ENCODE assay signal across 17 cellular contexts in genomic region chr6:3317741-3318211, GRCh38. TPM values are rescaled to one million over a fixed set of nuclear protein-coding genes. Genes with fewer than 3 reads are reported as not detected.
DNase-seq lines count a peak whose midpoint lies in the region; ATAC-seq and TF ChIP-seq lines count a peak whose summit lies in the region.
"Had no signal": no experiment of that assay in that cellular context is flagged by ENCODE, and none has a peak within 500 bp of the region (broad histone marks: within the 10 kb centered on the region; RNA-seq: fewer than 3 reads in every experiment).

No MANE protein-coding gene starts in this region.

- H3K9ac ChIP-seq in trophoblast cell (ENCODE audit: low read length): no peak overlapping the region

- H3K9me3 ChIP-seq in trophoblast cell (ENCODE audit: insufficient read depth, low read depth, low read length): no peaks in the 10 kb centered on the region
- H3K9me3 ChIP-seq: A549, adrenal gland, tibial artery had no signal

- no peak overlapping the region for H2AK5ac ChIP-seq in trophoblast cell (ENCODE audit: low read length)

- H3K27ac ChIP-seq in coronary artery: no peak overlapping the region
- H3K27ac ChIP-seq in trophoblast cell (ENCODE audit: low read depth, low read length): no peak overlapping the region
- H3K27ac ChIP-seq: A549, adrenal gland, tibial artery had no signal

- H4K8ac ChIP-seq in trophoblast cell (ENCODE audit: low read depth, low read length): no peak overlapping the region

- peaks cover 27% of the 10 kb centered on the region for H3K4me1 Mint-ChIP-seq in activated naive CD8-positive, alpha-beta T cell (ENCODE audit: low read depth)
- H3K4me1 Mint-ChIP-seq in activated naive CD8-positive, alpha-beta T cell treated with anti-CD3 and anti-CD28 coated beads, Interleukin-2, amount 50 U/mL, for 24 hours: peaks cover 19% of the 10 kb centered on the region
- peaks cover 23 to 33% (median 27%) of the 10 kb centered on the region in 4 donors for H3K4me1 Mint-ChIP-seq in naive thymus-derived CD8-positive, alpha-beta T cell
- peaks cover 19% of the 10 kb centered on the region for H3K4me1 Mint-ChIP-seq in activated CD4-positive, alpha-beta memory T cell treated with anti-CD3 and anti-CD28 coated beads for 36 hours (ENCODE audit: low read depth)

- no peak for TF ChIP-seq CTCF in coronary artery (IDR thresholded peaks at IDR 0.05)

- H3K4me2 ChIP-seq in trophoblast cell (ENCODE audit: low read length): no peak overlapping the region
- H3K4me2 ChIP-seq: A549 had no signal

- peaks cover 5 to 16% of the 10 kb centered on the region in 2 experiments for H3K36me3 ChIP-seq in trophoblast cell (ENCODE audit: control insufficient read depth in 1 of 2, insufficient read depth in 2 of 2, low read length in 2 of 2)
- H3K36me3 ChIP-seq: adrenal gland had no signal

- H3K36me3 Mint-ChIP-seq in activated naive CD8-positive, alpha-beta T cell: peaks cover 8% of the 10 kb centered on the region
- no peaks in the 10 kb centered on the region for H3K36me3 Mint-ChIP-seq in activated naive CD8-positive, alpha-beta T cell treated with anti-CD3 and anti-CD28 coated beads, Interleukin-2, amount 50 U/mL, for 24 hours (ENCODE audit: low read depth)
- peaks cover 0 to 1% (median 0%) of the 10 kb centered on the region in 3 donors for H3K36me3 Mint-ChIP-seq in naive thymus-derived CD8-positive, alpha-beta T cell
- H3K36me3 Mint-ChIP-seq in activated CD4-positive, alpha-beta memory T cell treated with anti-CD3 and anti-CD28 coated beads for 36 hours: no peaks in the 10 kb centered on the region
- H3K36me3 Mint-ChIP-seq: stimulated activated memory B cell treated with anti-CD40 and anti-IgM and Interleukin-4, amounts not matched to agents 10 μg/mL and 1 μg/mL and 100 μg/mL, for 72 hours had no signal

- no peaks in the 10 kb centered on the region for H3K27me3 ChIP-seq in trophoblast cell (ENCODE audit: insufficient read depth, low read length)
- H3K27me3 ChIP-seq: adrenal gland, tibial artery had no signal

- H3K23ac ChIP-seq in trophoblast cell (ENCODE audit: low read length): no peak overlapping the region

- no peaks in the 10 kb centered on the region for H3K9me3 Mint-ChIP-seq in activated naive CD8-positive, alpha-beta T cell (ENCODE audit: low read depth)
- no peaks in the 10 kb centered on the region for H3K9me3 Mint-ChIP-seq in activated naive CD8-positive, alpha-beta T cell treated with anti-CD3 and anti-CD28 coated beads, Interleukin-2, amount 50 U/mL, for 24 hours
- H3K9me3 Mint-ChIP-seq in naive thymus-derived CD8-positive, alpha-beta T cell: no peaks in the 10 kb centered on the region
- no peaks in the 10 kb centered on the region for H3K9me3 Mint-ChIP-seq in activated CD4-positive, alpha-beta memory T cell treated with anti-CD3 and anti-CD28 coated beads for 36 hours
- H3K9me3 Mint-ChIP-seq: HFFc6; stimulated activated memory B cell treated with anti-CD40 and anti-IgM and Interleukin-4, amounts not matched to agents 10 μg/mL and 1 μg/mL and 100 μg/mL, for 72 hours had no signal

- H3K14ac ChIP-seq in trophoblast cell (ENCODE audit: low read length): no peak overlapping the region

- WGBS in trophoblast cell (ENCODE audit: extremely low coverage, insufficient coverage, insufficient read length): no CpG with 5 or more reads among the region's 11 CpGs

- POLR2A ChIA-PET in naive thymus-derived CD8-positive, alpha-beta T cell (lab: Charles Lee): no interaction called here
- POLR2A ChIA-PET in activated CD4-positive, alpha-beta memory T cell treated with anti-CD3 and anti-CD28 coated beads for 36 hours (lab: Charles Lee): no interaction called here

- CTCF ChIA-PET in activated CD4-positive, alpha-beta memory T cell treated with anti-CD3 and anti-CD28 coated beads for 36 hours (lab: Charles Lee): no interaction called here

- no peak overlapping the region for H3K4ac ChIP-seq in trophoblast cell (ENCODE audit: low read depth, low read length)

- no peaks in the 10 kb centered on the region for H3K27me3 Mint-ChIP-seq in activated naive CD8-positive, alpha-beta T cell
- H3K27me3 Mint-ChIP-seq in activated naive CD8-positive, alpha-beta T cell treated with anti-CD3 and anti-CD28 coated beads, Interleukin-2, amount 50 U/mL, for 24 hours: peaks cover 2% of the 10 kb centered on the region
- peaks cover 0 to 5% (median 3%) of the 10 kb centered on the region in 5 donors for H3K27me3 Mint-ChIP-seq in naive thymus-derived CD8-positive, alpha-beta T cell
- peaks cover 4% of the 10 kb centered on the region for H3K27me3 Mint-ChIP-seq in activated CD4-positive, alpha-beta memory T cell treated with anti-CD3 and anti-CD28 coated beads for 36 hours

- H3K79me1 ChIP-seq in trophoblast cell (ENCODE audit: low read length): no peaks in the 10 kb centered on the region

- H3K79me2 ChIP-seq in trophoblast cell (ENCODE audit: control insufficient read depth, insufficient read depth, low read length, poor library complexity): no peaks in the 10 kb centered on the region

- intact Hi-C loops in activated CD4-positive, alpha-beta memory T cell treated with anti-CD3 and anti-CD28 coated beads for 36 hours (cut with micrococcal nuclease): no loop called here

- no peak for DNase-seq in activated naive CD8-positive, alpha-beta T cell treated with anti-CD3 and anti-CD28 coated beads, Interleukin-2, amount 50 U/mL, for 24 hours
- DNase-seq in coronary artery (ENCODE audit: low spot score): peak; percentile 47
- DNase-seq in naive thymus-derived CD8-positive, alpha-beta T cell: no peak
- no peak for DNase-seq in superior temporal gyrus (ENCODE audit: extremely low spot score)
- no peak for DNase-seq in activated CD4-positive, alpha-beta memory T cell treated with anti-CD3 and anti-CD28 coated beads for 36 hours
- DNase-seq in trophoblast cell: no peak
- DNase-seq: foreskin melanocyte, HFFc6, NCI-H2029 had no signal

- H3K4me3 ChIP-seq in coronary artery (no peak overlapping the region), trophoblast cell (ENCODE audit: low read depth, low read length) (no peak overlapping the region)
- H3K4me3 ChIP-seq: A549, adrenal gland, tibial artery had no signal

- H2BK5ac ChIP-seq in trophoblast cell (ENCODE audit: low read depth, low read length, poor library complexity): no peak overlapping the region

- H2AFZ ChIP-seq in trophoblast cell (ENCODE audit: insufficient read depth, low read length, poor library complexity): no peak overlapping the region

- no peak overlapping the region for H4K91ac ChIP-seq in trophoblast cell (ENCODE audit: low read depth, low read length)

- no peak overlapping the region for H3K27ac Mint-ChIP-seq in activated naive CD8-positive, alpha-beta T cell
- H3K27ac Mint-ChIP-seq in activated naive CD8-positive, alpha-beta T cell treated with anti-CD3 and anti-CD28 coated beads, Interleukin-2, amount 50 U/mL, for 24 hours: no peak overlapping the region
- peak overlapping the region in 5 of 10 donors; percentile 3 to 87 (median 55) for H3K27ac Mint-ChIP-seq in naive thymus-derived CD8-positive, alpha-beta T cell
- no peak overlapping the region for H3K27ac Mint-ChIP-seq in activated CD4-positive, alpha-beta memory T cell treated with anti-CD3 and anti-CD28 coated beads for 36 hours
- H3K27ac Mint-ChIP-seq: HFFc6; progenitor cell of endocrine pancreas; stimulated activated memory B cell treated with anti-CD40 and anti-IgM and Interleukin-4, amounts not matched to agents 10 μg/mL and 1 μg/mL and 100 μg/mL, for 72 hours had no signal

- H3K4me1 ChIP-seq in trophoblast cell (ENCODE audit: control insufficient read depth in 1 of 2, insufficient read depth in 2 of 2, low read length in 2 of 2): no peaks in the 10 kb centered on the region
- H3K4me1 ChIP-seq: A549, adrenal gland, tibial artery had no signal

- no peak overlapping the region for H3K18ac ChIP-seq in trophoblast cell (ENCODE audit: low read length)

- no peak overlapping the region for H4K12ac ChIP-seq in trophoblast cell (ENCODE audit: low read depth, low read length)

- peak overlapping the region; percentile 65 for H3K4me3 Mint-ChIP-seq in activated naive CD8-positive, alpha-beta T cell
- H3K4me3 Mint-ChIP-seq in activated naive CD8-positive, alpha-beta T cell treated with anti-CD3 and anti-CD28 coated beads, Interleukin-2, amount 50 U/mL, for 24 hours: no peak overlapping the region
- peak overlapping the region; percentile 29 to 87 (median 66) for H3K4me3 Mint-ChIP-seq in naive thymus-derived CD8-positive, alpha-beta T cell
- H3K4me3 Mint-ChIP-seq in activated CD4-positive, alpha-beta memory T cell treated with anti-CD3 and anti-CD28 coated beads for 36 hours: no peak overlapping the region
- H3K4me3 Mint-ChIP-seq: HFFc6; stimulated activated memory B cell treated with anti-CD40 and anti-IgM and Interleukin-4, amounts not matched to agents 10 μg/mL and 1 μg/mL and 100 μg/mL, for 72 hours had no signal

- H2BK120ac ChIP-seq in trophoblast cell (ENCODE audit: insufficient read depth, low read length, poor library complexity): no peak overlapping the region

- ATAC-seq in activated naive CD8-positive, alpha-beta T cell treated with anti-CD3 and anti-CD28 coated beads, Interleukin-2, amount 50 U/mL, for 24 hours: no peak
- no peak for ATAC-seq in naive thymus-derived CD8-positive, alpha-beta T cell
- no peak for ATAC-seq in HG02870 (IDR thresholded peaks at IDR 0.05; ENCODE audit: unreplicated experiment)
- ATAC-seq: A549, left lobe of liver had no signal

- H2BK12ac ChIP-seq in trophoblast cell (ENCODE audit: low read length): no peak overlapping the region

RNA-seq across cellular contexts. Expression of gene PSMG4, which starts 59.0 kb away (rescaled TPM):
- 10 to 100 TPM; 39.2 to 39.4 TPM for total RNA-seq in naive thymus-derived CD8-positive, alpha-beta T cell
- polyA plus RNA-seq in naive thymus-derived CD8-positive, alpha-beta T cell: 10 to 100 TPM; 66.4 to 69.4 (median 67.2) TPM
- 10 to 100 TPM; 24.2 to 25.2 TPM for total RNA-seq in activated CD4-positive, alpha-beta memory T cell treated with anti-CD3 and anti-CD28 coated beads for 36 hours
- polyA plus RNA-seq in trophoblast cell (2013): 9.7 and 10.5 TPM in 2 replicates

Comparison
In these comparisons a context has a peak if more than half of its experiments do, and no peak if none do; other contexts are left out.
1. H3K4me3 Mint-ChIP-seq: peak in activated naive CD8-positive, alpha-beta T cell (single experiment) and naive thymus-derived CD8-positive, alpha-beta T cell (10 of 10); none in activated naive CD8-positive, alpha-beta T cell treated with anti-CD3 and anti-CD28 coated beads, Interleukin-2, amount 50 U/mL, for 24 hours (single experiment) and activated CD4-positive, alpha-beta memory T cell treated with anti-CD3 and anti-CD28 coated beads for 36 hours (single experiment).